Comparison of ENCODE assay signal across 8 cellular contexts in genomic region chr3:149085828-149086231, GRCh38. TPM values are rescaled to one million over a fixed set of nuclear protein-coding genes. Genes with fewer than 3 reads are reported as not detected.
DNase-seq lines count a peak whose midpoint lies in the region; ATAC-seq, FAIRE-seq and TF ChIP-seq lines count a peak whose summit lies in the region.

No MANE protein-coding gene starts in this region.

- peak overlapping the region; percentile 86 for H3K27ac Mint-ChIP-seq in Calu3 (ENCODE audit: unreplicated experiment)

- intact Hi-C loops in Calu3 (cut with micrococcal nuclease; ENCODE audit: unreplicated experiment), result no loop called here
- intact Hi-C loops in PC-9 (cut with micrococcal nuclease; ENCODE audit: unreplicated experiment), result loop anchor here (1.0 to 5.0 kb wide), 2 partner anchors 47 to 94 kb away; partner anchors contain the start of gene GYG1
- intact Hi-C loops in HepG2 (cut with micrococcal nuclease; ENCODE audit: unreplicated experiment), result loop anchor here (2.0 to 10.0 kb wide), 2 partner anchors 95 to 131 kb away; partner anchors contain the start of gene GYG1

- TF ChIP-seq CTCF in Calu3 (IDR thresholded peaks at IDR 0.05; ENCODE audit: unreplicated experiment), result peak; percentile 31
- TF ChIP-seq CTCF in PC-9 (conservative IDR thresholded peaks at IDR 0.05), result no peak
- TF ChIP-seq CTCF in HepG2 (CRISPR knock-in tag; IDR thresholded peaks at IDR 0.05), result no peak

- no peak for TF ChIP-seq RAD21 in HepG2 (CRISPR knock-in tag; IDR thresholded peaks at IDR 0.05)

- TSS peak; percentile 26 for BruUV-seq in Calu3 (replicated peaks; lab: Mats Ljungman, UMichigan)
- BruUV-seq in PC-9 (replicated peaks; lab: Mats Ljungman, UMichigan), result TSS peak; percentile 61
- BruUV-seq in HepG2 (replicated peaks; lab: Mats Ljungman, UMichigan), result TSS peak; percentile 61

- H3K4me3 ChIP-seq in PC-9 (peak overlapping the region; percentile 79), HepG2 (replicated peaks in 1 of 3; ENCODE audit: insufficient read depth in 1 of 3, low read depth in 2 of 3, low read length in 3 of 3) (peak overlapping the region; percentile 71 to 81 (median 81))

- peak overlapping the region; percentile 88 for H3K4me2 ChIP-seq in PC-9
- H3K4me2 ChIP-seq in HepG2 (ENCODE audit: low read depth, low read length), result peak overlapping the region; percentile 93

- TF ChIP-seq EP300 in HepG2 (IDR thresholded peaks at IDR 0.05; ENCODE audit: low read depth in 2 of 2, low read length in 2 of 2) (no peak), HepG2 (CRISPR knock-in tag; IDR thresholded peaks at IDR 0.05; ENCODE audit: borderline replicate concordance) (no peak)

- peak; percentile 39 for ATAC-seq in GM19035 (IDR thresholded peaks at IDR 0.05; ENCODE audit: unreplicated experiment)
- peak; percentile 25 for ATAC-seq in HG03139 (IDR thresholded peaks at IDR 0.05; ENCODE audit: unreplicated experiment)
- peak; percentile 66 for ATAC-seq in HepG2

- no peak for FAIRE-seq in HepG2 (lab: Jason Lieb, UNC)

- peak overlapping the region; percentile 94 for H3K4me3 Mint-ChIP-seq in Calu3 (ENCODE audit: low read depth, unreplicated experiment)

- H3F3A ChIP-seq in PC-9 (ENCODE audit: insufficient read depth, low read depth), result no peaks in the 10 kb centered on the region; the same call in 1 of the 2 replicates

- DNase-seq in Calu3, result no peak
- DNase-seq in PC-9, result no peak
- DNase-seq in HepG2 (ENCODE audit: low spot score), result peak; percentile 4
- peak in 16 of 49 donors; percentile 33 to 77 (median 51) for DNase-seq in substantia nigra (lab: John Stamatoyannopoulos, UW)
- DNase-seq in SKM-1 (lab: John Stamatoyannopoulos, UW; ENCODE audit: unreplicated experiment), result no peak

- in situ Hi-C loops in HepG2 (cut with HindIII; ENCODE audit: extremely low pct_ligation_motif_present, low pct_unique_long_range_greater_than_20kb), result no loop called here

- H3K9ac ChIP-seq in HepG2 (ENCODE audit: insufficient read depth, low read depth, low read length), result peak overlapping the region; percentile 62

- H4K20me1 ChIP-seq in PC-9 (ENCODE audit: insufficient read depth) (no peaks in the 10 kb centered on the region), HepG2 (ENCODE audit: insufficient read depth, low read length) (no peaks in the 10 kb centered on the region)

- no peaks in the 10 kb centered on the region for H3K27me3 ChIP-seq in PC-9 (ENCODE audit: insufficient read depth, low read depth)
- H3K27me3 ChIP-seq in HepG2 (ENCODE audit: control insufficient read depth in 1 of 2, insufficient read depth in 2 of 2, low read length in 2 of 2), result no peaks in the 10 kb centered on the region; a peak in 2 of 5 replicates

- 0 out of 2 replicates have a peak, but pooled peaks cover 4% of the 10 kb centered on the region for H3K36me3 ChIP-seq in PC-9 (ENCODE audit: low read depth)
- H3K36me3 ChIP-seq in HepG2 (replicated peaks in 1 of 2; ENCODE audit: control insufficient read depth in 1 of 2, insufficient read depth in 2 of 2, low read length in 2 of 2), result peaks cover 0 to 4% of the 10 kb centered on the region in 2 experiments; a peak in 1 of 5 replicates

- H3K79me2 ChIP-seq in PC-9 (ENCODE audit: low read depth) (peaks cover 23% of the 10 kb centered on the region), HepG2 (ENCODE audit: insufficient read depth, low read length) (peaks cover 6% of the 10 kb centered on the region)

- no peaks in the 10 kb centered on the region for H3K9me3 Mint-ChIP-seq in Calu3 (ENCODE audit: low read depth, unreplicated experiment)

- H3K4me1 Mint-ChIP-seq in Calu3 (ENCODE audit: low read depth, unreplicated experiment), result peaks cover 22% of the 10 kb centered on the region

- H2AFZ ChIP-seq in PC-9 (peak overlapping the region; percentile 95), HepG2 (ENCODE audit: low read length) (peak overlapping the region; percentile 75)

- peaks cover 27% of the 10 kb centered on the region for H3K36me3 Mint-ChIP-seq in Calu3 (ENCODE audit: insufficient read depth, unreplicated experiment)

- H3K9me2 ChIP-seq in PC-9 (ENCODE audit: insufficient read depth), result no peaks in the 10 kb centered on the region

- H3K27ac ChIP-seq in PC-9 (no peak overlapping the region), cingulate gyrus (ENCODE audit: low read depth, low read length) (peak overlapping the region; percentile 78), HepG2 (ENCODE audit: extremely low read length, insufficient read depth, low read length) (peak overlapping the region; percentile 49), substantia nigra (ENCODE audit: low read depth, low read length, poor library complexity, severe bottlenecking) (peak overlapping the region; percentile 78)

- no peaks in the 10 kb centered on the region for H3K27me3 Mint-ChIP-seq in Calu3 (ENCODE audit: unreplicated experiment)

- CTCF ChIA-PET in Calu3 (lab: Charles Lee), result interaction anchor here (0.7 kb wide), 1 partner anchor 131 kb away, joined by 3 read pairs; no protein-coding TSS in a partner anchor
- CTCF ChIA-PET in PC-9 (lab: Charles Lee), result no interaction called here
- CTCF ChIA-PET in HepG2 (lab: Yijun Ruan, JAX; ENCODE audit: low intra/inter-chr PET ratio, low total read pairs), result no interaction called here

- no peak for TF ChIP-seq POLR2A in HepG2 (IDR thresholded peaks at IDR 0.05; ENCODE audit: insufficient read depth in 1 of 2, low read depth in 2 of 2, low read length in 2 of 2)

- POLR2A ChIA-PET in PC-9 (lab: Charles Lee; ENCODE audit: unreplicated experiment), result interaction anchor here (0.7 kb wide), 1 partner anchor 35 kb away, joined by 4 read pairs; no protein-coding TSS in a partner anchor
- POLR2A ChIA-PET in HepG2 (lab: Yijun Ruan, JAX), result no interaction called here

- WGBS in HepG2 (ENCODE audit: low lambda C conversion rate), result 0% methylated on average over 14 of the region's 21 CpGs

- H3K9me3 ChIP-seq in PC-9 (ENCODE audit: insufficient read depth, low read depth) (no peaks in the 10 kb centered on the region; the same call in 1 of the 2 replicates), HepG2 (ENCODE audit: low read length) (no peaks in the 10 kb centered on the region)

- peaks cover 13% of the 10 kb centered on the region; the same call in 1 of the 2 replicates for H3K4me1 ChIP-seq in PC-9 (replicated peaks; ENCODE audit: insufficient read depth)
- peaks cover 20% of the 10 kb centered on the region for H3K4me1 ChIP-seq in HepG2 (ENCODE audit: insufficient read depth, low read length)

RNA-seq across cellular contexts. Expression of gene HLTF, which starts 0.5 kb away (rescaled TPM):
- total RNA-seq in Calu3 (2022) (59.4 and 63.5 TPM in 2 replicates), PC-9 (2021) (32.2 and 38.3 TPM in 2 replicates), HepG2 (2016; rRNA removed; fragmentation: Illumina TruSeq; extraction: Trizol) (22.9 and 39.8 TPM in 2 replicates)
- total RNA-seq in HepG2 (2016; cell fraction: cytosol; rRNA removed; fragmentation: Illumina TruSeq; extraction: Trizol; ENCODE audit: low read depth), result 2.1 and 3.1 TPM in 2 replicates
- 22.9 and 39.1 TPM in 2 replicates for total RNA-seq in HepG2 (2016; cell fraction: insoluble cytoplasmic fraction; rRNA removed; fragmentation: Illumina TruSeq; extraction: Trizol)
- 3.9 and 4.4 TPM in 2 replicates for total RNA-seq in HepG2 (2016; cell fraction: membrane; rRNA removed; fragmentation: Illumina TruSeq; extraction: Trizol)
- 22.1 and 23.0 TPM in 2 replicates for total RNA-seq in HepG2 (2016; cell fraction: nucleus; rRNA removed; fragmentation: Illumina TruSeq; extraction: Trizol)
- 8.4 and 12.0 TPM in 2 replicates for polyA plus RNA-seq in HepG2 (2011; rRNA removed)
- 3.7 and 5.6 TPM in 2 replicates for polyA plus RNA-seq in HepG2 (2011; cell fraction: cytosol; rRNA removed)
- polyA plus RNA-seq in HepG2 (2011; cell fraction: nucleus; rRNA removed), result 8.3 and 10.1 TPM in 2 replicates
- polyA plus RNA-seq in HepG2 (2012), result 11.4 and 13.4 TPM in 2 replicates
- polyA plus RNA-seq in HepG2 (2016; cell fraction: cytosol; fragmentation: Illumina TruSeq; extraction: Trizol; ENCODE audit: low read depth), result 0.24 and 0.36 TPM in 2 replicates
- polyA plus RNA-seq in HepG2 (2016; cell fraction: insoluble cytoplasmic fraction; fragmentation: Illumina TruSeq; extraction: Trizol; ENCODE audit: low read depth), result 18.8 and 19.2 TPM in 2 replicates
- 0.94 and 1.2 TPM in 2 replicates for polyA plus RNA-seq in HepG2 (2016; cell fraction: membrane; fragmentation: Illumina TruSeq; extraction: Trizol; ENCODE audit: low read depth)
- 19.3 and 20.9 TPM in 2 replicates for polyA plus RNA-seq in HepG2 (2016; cell fraction: nucleus; fragmentation: Illumina TruSeq; extraction: Trizol; ENCODE audit: insufficient read depth, low read depth)
- 10.1 and 40.5 TPM in 2 replicates for polyA minus RNA-seq in HepG2 (2011; rRNA and poly(A)+ RNA removed; ENCODE audit: low replicate concordance)
- 15.8 and 18.4 TPM in 2 replicates for polyA minus RNA-seq in HepG2 (2011; cell fraction: cytosol; rRNA and poly(A)+ RNA removed)
- polyA minus RNA-seq in HepG2 (2011; cell fraction: nucleus; rRNA and poly(A)+ RNA removed), result 31.4 and 39.4 TPM in 2 replicates

RNA-seq across cellular contexts. Expression of gene HPS3, which starts 43.6 kb away (rescaled TPM):
- total RNA-seq in Calu3 (2022) (46.4 and 49.5 TPM in 2 replicates), PC-9 (2021) (33.4 and 36.7 TPM in 2 replicates), HepG2 (2016; rRNA removed; fragmentation: Illumina TruSeq; extraction: Trizol) (18.9 and 23.6 TPM in 2 replicates)
- total RNA-seq in HepG2 (2016; cell fraction: cytosol; rRNA removed; fragmentation: Illumina TruSeq; extraction: Trizol; ENCODE audit: low read depth), result 3.7 and 4.1 TPM in 2 replicates
- total RNA-seq in HepG2 (2016; cell fraction: insoluble cytoplasmic fraction; rRNA removed; fragmentation: Illumina TruSeq; extraction: Trizol), result 18.6 and 23.4 TPM in 2 replicates
- total RNA-seq in HepG2 (2016; cell fraction: membrane; rRNA removed; fragmentation: Illumina TruSeq; extraction: Trizol), result 11.2 and 11.3 TPM in 2 replicates
- total RNA-seq in HepG2 (2016; cell fraction: nucleus; rRNA removed; fragmentation: Illumina TruSeq; extraction: Trizol), result 12.3 and 14.7 TPM in 2 replicates
- 8.7 and 9.5 TPM in 2 replicates for polyA plus RNA-seq in HepG2 (2011; rRNA removed)
- 6.2 and 7.7 TPM in 2 replicates for polyA plus RNA-seq in HepG2 (2011; cell fraction: cytosol; rRNA removed)
- polyA plus RNA-seq in HepG2 (2011; cell fraction: nucleus; rRNA removed), result 8.2 and 10.9 TPM in 2 replicates
- polyA plus RNA-seq in HepG2 (2012), result 14.4 and 16.1 TPM in 2 replicates
- polyA plus RNA-seq in HepG2 (2016; cell fraction: cytosol; fragmentation: Illumina TruSeq; extraction: Trizol; ENCODE audit: low read depth), result 4.9 and 5.6 TPM in 2 replicates
- polyA plus RNA-seq in HepG2 (2016; cell fraction: insoluble cytoplasmic fraction; fragmentation: Illumina TruSeq; extraction: Trizol; ENCODE audit: low read depth), result 22.4 and 24.1 TPM in 2 replicates
- polyA plus RNA-seq in HepG2 (2016; cell fraction: membrane; fragmentation: Illumina TruSeq; extraction: Trizol; ENCODE audit: low read depth), result 5.6 and 8.1 TPM in 2 replicates
- polyA plus RNA-seq in HepG2 (2016; cell fraction: nucleus; fragmentation: Illumina TruSeq; extraction: Trizol; ENCODE audit: insufficient read depth, low read depth), result 17.3 and 20.8 TPM in 2 replicates
- polyA minus RNA-seq in HepG2 (2011; rRNA and poly(A)+ RNA removed; ENCODE audit: low replicate concordance), result 9.6 and 24.5 TPM in 2 replicates
- polyA minus RNA-seq in HepG2 (2011; cell fraction: cytosol; rRNA and poly(A)+ RNA removed), result 7.7 and 8.5 TPM in 2 replicates
- 26.1 and 27.8 TPM in 2 replicates for polyA minus RNA-seq in HepG2 (2011; cell fraction: nucleus; rRNA and poly(A)+ RNA removed)
